In genomic region chr16:57446530-57447141, GRCh38 we compare ENCODE assay signal across 8 cellular contexts. TPM values are rescaled to one million over a fixed set of nuclear protein-coding genes. Genes with fewer than 3 reads are reported as not detected.
DNase-seq lines count a peak whose midpoint lies in the region; ATAC-seq and TF ChIP-seq lines count a peak whose summit lies in the region.

No MANE protein-coding gene starts in this region.

- peak; percentile 16 for DNase-seq in COLO829 (ENCODE audit: low spot score)
- DNase-seq in RPMI7951 (ENCODE audit: low read depth), result peak; percentile 46
- peak; percentile 41 to 48 for DNase-seq in cardiac fibroblast (ENCODE audit: low read depth in 2 of 2)
- DNase-seq in stimulated activated CD4-positive, alpha-beta T cell treated with anti-CD3 and anti-CD28 coated beads, TNF-alpha, amount 100 ng/mL, for 48 hours (ENCODE audit: low read depth in 3 of 3), result peak in 2 of 3 donors; percentile 4 to 5
- DNase-seq in T-helper 9 cell, result no peak

- H3K4me3 ChIP-seq in cardiac fibroblast (replicated peaks in 1 of 2; ENCODE audit: low read depth in 2 of 2, low read length in 2 of 2), result peak overlapping the region; percentile 93 to 95

- peak overlapping the region; percentile 47 for H3K27ac ChIP-seq in layer of hippocampus (ENCODE audit: low read depth, low read length)

- TF ChIP-seq CTCF in cardiac fibroblast (IDR thresholded peaks at IDR 0.05; ENCODE audit: low read depth, low read length), result no peak

- ATAC-seq in GM19372 (IDR thresholded peaks at IDR 0.05; ENCODE audit: low read depth, unreplicated experiment) (peak; percentile 14), HG03439 (IDR thresholded peaks at IDR 0.05; ENCODE audit: unreplicated experiment) (peak; percentile 34)

- H3K27me3 ChIP-seq in layer of hippocampus (ENCODE audit: control insufficient read depth, insufficient read depth, low read length), result no peaks in the 10 kb centered on the region

RNA-seq across cellular contexts. Expression of gene CIAPIN1, which starts 0.5 kb away (rescaled TPM):
- total RNA-seq in RPMI7951 (2014; rRNA removed; shearing (Covaris generic)), result 68.0 and 68.9 TPM in 2 replicates

RNA-seq across cellular contexts. Expression of gene COQ9, which starts 0.6 kb away (rescaled TPM):
- total RNA-seq in RPMI7951 (2014; rRNA removed; shearing (Covaris generic)), result 51.3 and 56.6 TPM in 2 replicates

RNA-seq across cellular contexts. Expression of gene POLR2C, which starts 15.8 kb away (rescaled TPM):
- total RNA-seq in RPMI7951 (2014; rRNA removed; shearing (Covaris generic)), result 171 and 186 TPM in 2 replicates

RNA-seq across cellular contexts. Expression of gene DOK4, which starts 39.7 kb away (rescaled TPM):
- 16.4 and 17.9 TPM in 2 replicates for total RNA-seq in RPMI7951 (2014; rRNA removed; shearing (Covaris generic))

RNA-seq across cellular contexts. Expression of gene CCL17, which starts 42.1 kb away (rescaled TPM):
- total RNA-seq in RPMI7951 (2014; rRNA removed; shearing (Covaris generic)), result not detected in 2 replicates
